In the genomic region with DNA sequence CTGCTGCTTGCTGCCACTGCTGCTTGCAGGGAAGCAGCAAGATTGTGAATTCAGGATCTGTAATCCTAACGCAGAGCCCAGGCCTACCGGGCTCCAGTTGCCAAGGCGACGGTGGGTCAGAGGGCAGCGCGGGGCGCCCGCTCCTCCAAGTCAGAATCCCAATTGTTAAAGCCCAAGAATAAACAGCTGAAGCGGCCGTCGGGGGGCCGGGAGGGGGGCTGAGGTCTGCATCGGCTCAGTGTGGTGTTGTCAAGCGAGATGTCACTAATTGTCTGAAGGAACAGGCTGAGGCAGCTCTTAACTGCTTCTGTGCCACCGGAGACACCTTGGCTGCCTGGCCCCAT, we compare ENCODE assay signal across 16 cellular contexts. TPM values are rescaled to one million over a fixed set of nuclear protein-coding genes. Genes with fewer than 3 reads are reported as not detected.
A peak's percentile ranks its signal among the peaks of the same experiment; 100 is the strongest.
DNase-seq lines count a peak whose midpoint lies in the region; ATAC-seq and TF ChIP-seq lines count a peak whose summit lies in the region.
"Had no signal": no experiment of that assay in that cellular context is flagged by ENCODE, and none has a peak within 500 bp of the region (broad histone marks: within the 10 kb centered on the region; RNA-seq: fewer than 3 reads in every experiment).

No MANE protein-coding gene starts in this region.

- H2AFZ ChIP-seq in SK-N-SH (ENCODE audit: low read depth): no peak overlapping the region

- H3K9me3 Mint-ChIP-seq in endodermal cell: no peaks in the 10 kb centered on the region
- no peaks in the 10 kb centered on the region for H3K9me3 Mint-ChIP-seq in neural crest cell
- H3K9me3 Mint-ChIP-seq: activated naive CD4-positive, alpha-beta T cell treated with anti-CD3 and anti-CD28 coated beads, Interleukin-2, amount 50 U/mL, for 24 hours had no signal

- no peak overlapping the region for H3K4me3 ChIP-seq in SK-N-SH (ENCODE audit: low read depth in 2 of 2, low read length in 1 of 2)
- H3K4me3 ChIP-seq in endodermal cell (ENCODE audit: low read length): no peak overlapping the region
- H3K4me3 ChIP-seq in transverse colon: no peak overlapping the region
- H3K4me3 ChIP-seq: thyroid gland had no signal

- TF ChIP-seq CTCF in SK-N-SH (IDR thresholded peaks at IDR 0.05) (no peak), endodermal cell (conservative IDR thresholded peaks at IDR 0.05) (no peak), neural crest cell (conservative IDR thresholded peaks at IDR 0.05) (no peak), transverse colon (IDR thresholded peaks at IDR 0.05) (no peak)

- CTCF ChIA-PET in SK-N-SH (lab: Yijun Ruan, JAX): interaction anchor here (1.0 to 24.8 kb wide), 9 partner anchors 9 to 189 kb away, joined by 3 to 603 read pairs (median 4); a partner anchor contains a TSS

- H3K27ac Mint-ChIP-seq in endodermal cell (peak overlapping the region; percentile 67), neural crest cell (ENCODE audit: unreplicated experiment) (peak overlapping the region; percentile 81)
- H3K27ac Mint-ChIP-seq: activated naive CD4-positive, alpha-beta T cell treated with anti-CD3 and anti-CD28 coated beads, Interleukin-2, amount 50 U/mL, for 24 hours had no signal

- H3K36me3 ChIP-seq in SK-N-SH (replicated peaks in 1 of 2; ENCODE audit: control insufficient read depth in 1 of 2, insufficient read depth in 2 of 2, low read length in 1 of 2) (no peaks in the 10 kb centered on the region), endodermal cell (ENCODE audit: control insufficient read depth, insufficient read depth, low read length) (no peaks in the 10 kb centered on the region), transverse colon (no peaks in the 10 kb centered on the region)
- H3K36me3 ChIP-seq: thyroid gland had no signal

- peaks cover 57% of the 10 kb centered on the region for H4K20me1 ChIP-seq in SK-N-SH (ENCODE audit: insufficient read depth)

- no peak for TF ChIP-seq POLR2A in transverse colon (IDR thresholded peaks at IDR 0.05)

- WGBS in SK-N-SH (ENCODE audit: low lambda C conversion rate): 86% methylated on average over 14 of the region's 15 CpGs
- 43 to 47% methylated on average over 13 to 15 of the region's 15 CpGs for WGBS in endodermal cell (ENCODE audit: insufficient coverage in 1 of 2, insufficient read length in 1 of 2), 2 experiments
- WGBS in transverse colon (ENCODE audit: low coverage in 1 of 2), 2 donors: 63% methylated on average over 15 of the region's 15 CpGs; no CpG with 5 or more reads in 1 of the 2 donors

- no peak for TF ChIP-seq RAD21 in SK-N-SH (IDR thresholded peaks at IDR 0.05; ENCODE audit: low read length)

- H3K36me3 Mint-ChIP-seq in endodermal cell (ENCODE audit: low read depth) (no peaks in the 10 kb centered on the region), neural crest cell (ENCODE audit: low read depth) (no peaks in the 10 kb centered on the region)
- H3K36me3 Mint-ChIP-seq: activated naive CD4-positive, alpha-beta T cell treated with anti-CD3 and anti-CD28 coated beads, Interleukin-2, amount 50 U/mL, for 24 hours had no signal

- peaks cover 47 to 77% of the 10 kb centered on the region in 2 experiments; a peak in 3 of 4 replicates for H3K4me1 ChIP-seq in SK-N-SH (ENCODE audit: control insufficient read depth in 1 of 2, insufficient read depth in 2 of 2, low read depth in 1 of 2, low read length in 1 of 2)
- H3K4me1 ChIP-seq in endodermal cell (ENCODE audit: control insufficient read depth, insufficient read depth, low read length): peaks cover 65% of the 10 kb centered on the region
- peaks cover 72 to 96% (median 85%) of the 10 kb centered on the region in 4 donors for H3K4me1 ChIP-seq in transverse colon

- intact Hi-C loops in transverse colon (cut with DNase I; ENCODE audit: low total_unique reads): no loop called here

- no peak for ATAC-seq in SK-N-SH treated with all-trans-retinoic acid at 6 μM for 48 hours
- ATAC-seq: left lobe of liver had no signal

- H3F3A ChIP-seq in SK-N-SH (replicated peaks; ENCODE audit: insufficient read depth): no peaks in the 10 kb centered on the region

- H3K27me3 Mint-ChIP-seq in endodermal cell (ENCODE audit: insufficient read depth) (no peaks in the 10 kb centered on the region), neural crest cell (ENCODE audit: low read depth) (no peaks in the 10 kb centered on the region)
- H3K27me3 Mint-ChIP-seq: activated naive CD4-positive, alpha-beta T cell treated with anti-CD3 and anti-CD28 coated beads, Interleukin-2, amount 50 U/mL, for 24 hours had no signal

- H3K4me3 Mint-ChIP-seq in endodermal cell (peak overlapping the region; percentile 37), neural crest cell (peak overlapping the region; percentile 81)

- in situ Hi-C loops in transverse colon (cut with MboI; ENCODE audit: low pct_ligation_motif_present in 1 of 4, low pct_unique_long_range_greater_than_20kb in 1 of 4, low sequenced_read_pairs in 3 of 4): no loop called here

- H3K79me2 ChIP-seq in SK-N-SH (ENCODE audit: insufficient read depth): peaks cover 63% of the 10 kb centered on the region

- no peaks in the 10 kb centered on the region for H3K9me2 ChIP-seq in SK-N-SH

- no peak overlapping the region for H3K27ac ChIP-seq in SK-N-SH (ENCODE audit: low read depth in 2 of 2, low read length in 1 of 2)
- peak overlapping the region; percentile 92 for H3K27ac ChIP-seq in endodermal cell (ENCODE audit: low read depth, low read length)
- peak overlapping the region; percentile 82 to 95 (median 92) for H3K27ac ChIP-seq in transverse colon

- DNase-seq in SK-N-SH: no peak
- DNase-seq in endodermal cell: no peak
- DNase-seq in neural crest cell (ENCODE audit: low read depth, low spot score): peak; percentile 69
- no peak for DNase-seq in transverse colon
- DNase-seq in NK-92 (lab: John Stamatoyannopoulos, UW; ENCODE audit: unreplicated experiment): no peak
- no peak for DNase-seq in NCI-H2081 (lab: John Stamatoyannopoulos, UW)
- DNase-seq in NCI-H2029 treated with DMSO at 0.1 percent for 48 hours (lab: John Stamatoyannopoulos, UW): no peak
- DNase-seq: ACHN, dermis blood vessel endothelial cell, KBM-7, NCI-H2081 treated with DMSO at 0.1 percent for 48 hours, OCI-M1, thyroid gland had no signal

- H3K9me3 ChIP-seq in SK-N-SH (no peaks in the 10 kb centered on the region), endodermal cell (ENCODE audit: control insufficient read depth, low read length) (no peaks in the 10 kb centered on the region), transverse colon (no peaks in the 10 kb centered on the region)
- H3K9me3 ChIP-seq: thyroid gland had no signal

- H3K4me2 ChIP-seq in SK-N-SH: peak overlapping the region; percentile 27; the same call in 1 of the 2 replicates

- POLR2A ChIA-PET in SK-N-SH (lab: Yijun Ruan, JAX): interaction anchor here (1.8 kb wide), 1 partner anchor 37 kb away, joined by 4 read pairs; a partner anchor contains a TSS

- TF ChIP-seq EP300 in SK-N-SH (IDR thresholded peaks at IDR 0.05; ENCODE audit: borderline replicate concordance in 1 of 2, low read depth in 1 of 2, low read length in 1 of 2): no peak
- TF ChIP-seq EP300 in transverse colon (IDR thresholded peaks at IDR 0.05; ENCODE audit: low read depth): no peak

- H3K4me1 Mint-ChIP-seq in endodermal cell: peaks cover 77% of the 10 kb centered on the region
- H3K4me1 Mint-ChIP-seq in neural crest cell: peaks cover 88% of the 10 kb centered on the region

- H3K9ac ChIP-seq in SK-N-SH (no peak overlapping the region), endodermal cell (ENCODE audit: extremely low read depth, low read length, poor library complexity, severe bottlenecking) (no peak overlapping the region)

- H3K27me3 ChIP-seq in SK-N-SH (ENCODE audit: insufficient read depth) (no peaks in the 10 kb centered on the region), endodermal cell (ENCODE audit: control insufficient read depth, insufficient read depth, low read length, poor library complexity, severe bottlenecking) (no peaks in the 10 kb centered on the region), transverse colon (no peaks in the 10 kb centered on the region)
- H3K27me3 ChIP-seq: thyroid gland had no signal

TF ChIP-seq in SK-N-SH, 30 proteins besides CTCF, POLR2A, EP300 and RAD21:
- TF ChIP-seq NRF1 (IDR thresholded peaks at IDR 0.05; ENCODE audit: low read depth, low read length): no peak
- TF ChIP-seq CHD2 (IDR thresholded peaks at IDR 0.05; ENCODE audit: low read length, partially characterized antibody): no peak
- no peak for TF ChIP-seq GATA2 (CRISPR knock-in tag; IDR thresholded peaks at IDR 0.05)
- no peak for TF ChIP-seq MEF2A (IDR thresholded peaks at IDR 0.05; ENCODE audit: borderline replicate concordance, low read depth)
- TF ChIP-seq FOXJ3 (CRISPR knock-in tag; IDR thresholded peaks at IDR 0.05): no peak
- TF ChIP-seq FOSL2 (IDR thresholded peaks at IDR 0.05; ENCODE audit: borderline replicate concordance, low read depth): no peak

TF ChIP-seq in SK-N-SH treated with all-trans-retinoic acid at 6 μM for 48 hours, 23 proteins besides CTCF, POLR2A, EP300 and RAD21 (continues in another document):
- TF ChIP-seq, protein P1, sequence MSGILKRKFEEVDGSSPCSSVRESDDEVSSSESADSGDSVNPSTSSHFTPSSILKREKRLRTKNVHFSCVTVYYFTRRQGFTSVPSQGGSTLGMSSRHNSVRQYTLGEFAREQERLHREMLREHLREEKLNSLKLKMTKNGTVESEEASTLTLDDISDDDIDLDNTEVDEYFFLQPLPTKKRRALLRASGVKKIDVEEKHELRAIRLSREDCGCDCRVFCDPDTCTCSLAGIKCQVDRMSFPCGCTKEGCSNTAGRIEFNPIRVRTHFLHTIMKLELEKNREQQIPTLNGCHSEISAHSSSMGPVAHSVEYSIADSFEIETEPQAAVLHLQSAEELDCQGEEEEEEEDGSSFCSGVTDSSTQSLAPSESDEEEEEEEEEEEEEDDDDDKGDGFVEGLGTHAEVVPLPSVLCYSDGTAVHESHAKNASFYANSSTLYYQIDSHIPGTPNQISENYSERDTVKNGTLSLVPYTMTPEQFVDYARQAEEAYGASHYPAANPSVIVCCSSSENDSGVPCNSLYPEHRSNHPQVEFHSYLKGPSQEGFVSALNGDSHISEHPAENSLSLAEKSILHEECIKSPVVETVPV (CRISPR knock-in tag; IDR thresholded peaks at IDR 0.05): no peak

RNA-seq across cellular contexts. Expression of a gene that starts 36.8 kb away (rescaled TPM):
- 3.1 and 8.5 TPM in 2 replicates for polyA plus RNA-seq in SK-N-SH (2012; rRNA removed)
- 3.2 and 4.4 TPM in 2 replicates for polyA plus RNA-seq in SK-N-SH (2012; cell fraction: cytosol; rRNA removed)
- polyA plus RNA-seq in SK-N-SH (2012; cell fraction: nucleus; rRNA removed): 19.2 and 28.1 TPM in 2 replicates
- total RNA-seq in endodermal cell: 10 to 100 TPM; 39.3 to 41.2 TPM
- polyA plus RNA-seq in endodermal cell (2013, experiment 1 of 2): 52.1 TPM
- polyA plus RNA-seq in endodermal cell (2013, experiment 2 of 2): 50.1 TPM
- total RNA-seq in neural crest cell: 50.1 and 54.8 TPM in 2 replicates
- total RNA-seq in transverse colon: 10 to 100 TPM; 11.7 to 34.4 (median 21.3) TPM

Comparison
In these comparisons a context has a peak if more than half of its experiments do, and no peak if none do; other contexts are left out.
1. H3K27ac ChIP-seq: peak in endodermal cell (single experiment) and transverse colon (4 of 4); none in SK-N-SH (0 of 2).